16 cellular contexts compared by ENCODE assay signal in the genomic region with DNA sequence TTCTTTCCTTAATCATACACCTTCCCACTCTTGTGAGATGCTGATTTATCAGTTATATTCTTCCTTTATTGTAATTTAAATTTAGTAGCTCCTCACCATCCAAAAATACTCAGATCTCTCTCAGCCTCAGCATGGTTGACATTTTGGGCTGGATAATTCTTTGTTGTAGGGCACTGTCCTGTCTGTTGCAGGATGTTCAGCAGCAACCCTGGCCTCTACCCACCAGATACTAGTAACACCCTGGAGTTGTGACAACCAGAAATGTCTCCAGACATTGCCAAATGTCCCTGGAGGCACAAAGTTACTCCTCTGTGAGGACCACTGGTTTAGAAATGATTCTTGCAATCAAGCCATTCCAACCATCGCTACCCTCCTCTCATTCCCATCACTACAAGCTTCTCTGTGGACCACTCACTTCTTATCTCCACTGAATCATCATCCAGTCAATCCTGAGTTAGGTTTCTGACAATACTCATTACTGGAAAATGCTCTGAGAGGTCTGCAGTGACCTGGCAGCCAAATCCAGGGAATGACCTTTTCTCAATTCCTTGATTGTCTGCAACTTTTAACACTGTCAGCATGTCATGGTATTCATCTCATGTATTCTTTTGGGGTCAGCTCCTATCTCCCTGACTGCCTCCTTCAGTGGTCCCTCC. TPM values are rescaled to one million over a fixed set of nuclear protein-coding genes. Genes with fewer than 3 reads are reported as not detected.
DNase-seq lines count a peak whose midpoint lies in the region; ATAC-seq, FAIRE-seq and TF ChIP-seq lines count a peak whose summit lies in the region.
"Had no signal": no experiment of that assay in that cellular context is flagged by ENCODE, and none has a peak within 500 bp of the region (broad histone marks: within the 10 kb centered on the region; RNA-seq: fewer than 3 reads in every experiment).

No MANE protein-coding gene starts in this region.

- no peak for TF ChIP-seq EP300 in K562 (IDR thresholded peaks at IDR 0.05; ENCODE audit: low read length)

- no peaks in the 10 kb centered on the region for H3K9me1 ChIP-seq in K562 (ENCODE audit: control insufficient read depth, insufficient read depth, low read length)

- peaks cover 0 to 13% of the 10 kb centered on the region in 2 experiments; a peak in 2 of 5 replicates for H3K4me1 ChIP-seq in K562 (replicated peaks in 1 of 2; ENCODE audit: control insufficient read depth in 2 of 2, insufficient read depth in 2 of 2, low read length in 2 of 2)
- H3K4me1 ChIP-seq in osteoblast (ENCODE audit: insufficient read depth, low read length), result peaks cover 20% of the 10 kb centered on the region
- H3K4me1 ChIP-seq in Peyer's patch, result no peaks in the 10 kb centered on the region
- H3K4me1 ChIP-seq: BE2C, HAP-1 had no signal

- H3K27me3 ChIP-seq in K562 (ENCODE audit: control insufficient read depth in 2 of 2, insufficient read depth in 2 of 2, low read length in 2 of 2) (no peaks in the 10 kb centered on the region), osteoblast (ENCODE audit: insufficient read depth, low read length) (no peaks in the 10 kb centered on the region), Peyer's patch (no peaks in the 10 kb centered on the region)
- H3K27me3 ChIP-seq: BE2C had no signal

- H3K79me2 ChIP-seq in K562 (ENCODE audit: control insufficient read depth, insufficient read depth, low read length), result no peaks in the 10 kb centered on the region
- no peaks in the 10 kb centered on the region for H3K79me2 ChIP-seq in osteoblast (ENCODE audit: insufficient read depth, low read length)

- CTCF ChIA-PET in K562 (lab: Yijun Ruan, JAX; ENCODE audit: low intra/inter-chr PET ratio), result no interaction called here

- H4K20me1 ChIP-seq in K562 (replicated peaks; ENCODE audit: control insufficient read depth, insufficient read depth, low read length) (no peaks in the 10 kb centered on the region), osteoblast (ENCODE audit: insufficient read depth, low read length) (no peaks in the 10 kb centered on the region)

- intact Hi-C loops in K562 (cut with micrococcal nuclease), result no loop called here

- no peak for ATAC-seq in K562
- ATAC-seq: Right ventricle myocardium inferior had no signal

- H2AFZ ChIP-seq in K562 (ENCODE audit: low read depth, low read length), result no peak overlapping the region
- H2AFZ ChIP-seq in osteoblast (ENCODE audit: low read length), result peak overlapping the region; percentile 16

- H3K27ac ChIP-seq in K562 (ENCODE audit: extremely low read depth, low read depth, low read length) (no peak overlapping the region), osteoblast (ENCODE audit: low read depth, low read length) (peak overlapping the region; percentile 29), Peyer's patch (no peak overlapping the region)

- in situ Hi-C loops in K562 (cut with MboI), result no loop called here

- H3K36me3 ChIP-seq in K562 (ENCODE audit: control insufficient read depth, insufficient read depth, low read length), result no peaks in the 10 kb centered on the region
- no peaks in the 10 kb centered on the region for H3K36me3 ChIP-seq in osteoblast (ENCODE audit: insufficient read depth, low read length)
- no peaks in the 10 kb centered on the region for H3K36me3 ChIP-seq in Peyer's patch
- H3K36me3 ChIP-seq: BE2C, HAP-1 had no signal

- no peak overlapping the region for H3K4me3 ChIP-seq in K562
- H3K4me3 ChIP-seq in osteoblast (ENCODE audit: insufficient read depth, low read length), result no peak overlapping the region
- no peak overlapping the region for H3K4me3 ChIP-seq in Peyer's patch
- H3K4me3 ChIP-seq: HAP-1 had no signal

- no peak overlapping the region for H3K9ac ChIP-seq in K562 (ENCODE audit: insufficient read depth in 1 of 2, low read depth in 2 of 2, low read length in 2 of 2)

- WGBS in K562 (ENCODE audit: insufficient coverage, low coverage, missing lambda C conversion rate), result 27% methylated on average over 1 of the region's 1 CpG

- TF ChIP-seq CTCF in K562 (IDR thresholded peaks at IDR 0.05 in 2 of 3, conservative IDR thresholded peaks at IDR 0.05 in 1 of 3; ENCODE audit: insufficient read depth in 2 of 3, low read depth in 1 of 3, low read length in 3 of 3) (no peak), osteoblast (IDR thresholded peaks at IDR 0.05; ENCODE audit: extremely low read depth, low read depth, low read length) (no peak), Peyer's patch (IDR thresholded peaks at IDR 0.05) (no peak)

- no peak for TF ChIP-seq RAD21 in K562 (CRISPR knock-in tag; conservative IDR thresholded peaks at IDR 0.05 in 1 of 2, IDR thresholded peaks at IDR 0.05 in 1 of 2)

- H3K9me3 ChIP-seq in K562 (replicated peaks; ENCODE audit: control insufficient read depth, insufficient read depth, low read depth, low read length), result no peaks in the 10 kb centered on the region
- no peaks in the 10 kb centered on the region for H3K9me3 ChIP-seq in osteoblast (ENCODE audit: low read depth, low read length)
- H3K9me3 ChIP-seq in Peyer's patch, result no peaks in the 10 kb centered on the region
- H3K9me3 ChIP-seq: BE2C, HAP-1 had no signal

- FAIRE-seq in K562 (lab: Jason Lieb, UNC), result no peak

- no peak for TF ChIP-seq POLR2A in K562 (conservative IDR thresholded peaks at IDR 0.05)
- TF ChIP-seq POLR2A in Peyer's patch (IDR thresholded peaks at IDR 0.05), result no peak

- POLR2A ChIA-PET in K562 (lab: Yijun Ruan, JAX), result no interaction called here

- H3K4me2 ChIP-seq in K562 (ENCODE audit: insufficient read depth, low read length), result no peak overlapping the region
- peak overlapping the region; percentile 46 for H3K4me2 ChIP-seq in osteoblast (ENCODE audit: insufficient read depth, low read length)

- DNase-seq in ELR (ENCODE audit: low read depth) (peak; percentile 69), M059J (ENCODE audit: low read depth) (peak; percentile 9), K562 (ENCODE audit: extremely low read depth in 1 of 4, low spot score in 3 of 4) (no peak), osteoblast (ENCODE audit: insufficient read length, low spot score, missing footprints) (peak; percentile 79), Peyer's patch (no peak), T1000 (lab: John Stamatoyannopoulos, UW) (no peak), GF-D8 (lab: John Stamatoyannopoulos, UW) (no peak)
- DNase-seq: BE2C; CD4-positive, alpha-beta memory T cell; NCI-H345; NCI-H69; NK-92 treated with Interleukin-12 subunit alpha and Interleukin-12 subunit beta, amount 100 ng/mL, for 24 hours; OCI-M1 had no signal

- BruUV-seq in K562 (replicated peaks; lab: Mats Ljungman, UMichigan), result no TSS peak

TF ChIP-seq in K562, 482 proteins besides CTCF, POLR2A, EP300 and RAD21:
- TF ChIP-seq MAFG (tag; conservative IDR thresholded peaks at IDR 0.05) (peak; percentile 20; the same call in 1 of the 2 replicates), ZNF41 (CRISPR knock-in tag; conservative IDR thresholded peaks at IDR 0.05) (no peak)

RNA-seq across cellular contexts. Expression of a gene that starts 43.3 kb away (rescaled TPM):
- 4.0 and 5.7 TPM in 2 replicates for total RNA-seq in M059J (2014; rRNA removed; shearing (Covaris generic))
- total RNA-seq in K562 (2011; cell fraction: chromatin; rRNA removed; ENCODE audit: low replicate concordance), result 14.3 and 23.6 TPM in 2 replicates
- 5.0 and 7.1 TPM in 2 replicates for total RNA-seq in K562 (2011; cell fraction: nucleolus; rRNA removed)
- 6.3 and 9.2 TPM in 2 replicates for total RNA-seq in K562 (2011; cell fraction: nucleoplasm; rRNA removed)
- total RNA-seq in K562 (2014; rRNA removed), result 5.7 and 6.7 TPM in 2 replicates
- total RNA-seq in K562 (2014; rRNA removed; fragmentation: Illumina TruSeq; extraction: Trizol), result 9.3 and 10.2 TPM in 2 replicates
- total RNA-seq in K562 (2015; rRNA removed; fragmentation: Illumina TruSeq; extraction: Trizol), result 5.9 and 6.0 TPM in 2 replicates
- total RNA-seq in K562 (2021), result 12.6 TPM in 2 replicates
- polyA plus RNA-seq in K562 (2011; rRNA removed), result 12.7 and 23.4 TPM in 2 replicates
- polyA plus RNA-seq in K562 (2011; cell fraction: cytosol; rRNA removed), result 9.5 and 16.3 TPM in 2 replicates
- 14.7 and 21.3 TPM in 2 replicates for polyA plus RNA-seq in K562 (2011; cell fraction: nucleus; rRNA removed)
- 7.3 and 8.4 TPM in 2 replicates for polyA plus RNA-seq in K562 (2012)
- 11.1 and 12.0 TPM in 2 replicates for polyA plus RNA-seq in K562 (2014; fragmentation: Illumina TruSeq; extraction: Trizol)
- polyA plus RNA-seq in K562 (2014; fragmentation: Nextera tagmentation; extraction: Ambion mirVana), result 1 to 10 TPM; 3.4 to 3.8 TPM
- 9.3 and 9.5 TPM in 2 replicates for polyA plus RNA-seq in K562 (2014; rRNA removed)
- polyA minus RNA-seq in K562 (2011; rRNA and poly(A)+ RNA removed), result 16.7 and 29.6 TPM in 2 replicates
- 9.8 and 13.0 TPM in 2 replicates for polyA minus RNA-seq in K562 (2011; cell fraction: cytosol; rRNA and poly(A)+ RNA removed)
- polyA minus RNA-seq in K562 (2011; cell fraction: nucleus; rRNA and poly(A)+ RNA removed), result 9.3 and 20.9 TPM in 2 replicates
- total RNA-seq in osteoblast, result 5.4 and 5.9 TPM in 2 replicates
- total RNA-seq in Peyer's patch, result 10 to 100 TPM in 1 of 4 donors, 1 to 10 TPM in 3; 3.4 to 14.9 (median 4.9) TPM
- polyA plus RNA-seq: IgD-negative memory B cell had no signal

Comparison
In these comparisons a context has a peak if more than half of its experiments do, and no peak if none do; other contexts are left out.
1. DNase-seq: peak in ELR (single experiment), M059J (single experiment) and osteoblast (single experiment); none in K562 (0 of 4), Peyer's patch (0 of 3), T1000 (single experiment) and GF-D8 (single experiment).